8 cellular contexts compared by ENCODE assay signal in genomic region chr6:149749594-149750135, GRCh38. TPM values are rescaled to one million over a fixed set of nuclear protein-coding genes. Genes with fewer than 3 reads are reported as not detected.
DNase-seq lines count a peak whose midpoint lies in the region; ATAC-seq and TF ChIP-seq lines count a peak whose summit lies in the region.

Gene PCMT1 (plus strand): TSS chr6:149749741. CDS start chr6:149749902, 161 bp downstream.

- H3K4me1 Mint-ChIP-seq in WTC11 = peaks cover 21% of the 10 kb centered on the region
- H3K4me1 Mint-ChIP-seq in immature natural killer cell = peaks cover 39 to 54% of the 10 kb centered on the region in 2 donors

- peak in 2 of 3 donors; percentile 12 to 73 for TF ChIP-seq POLR2A in spleen (IDR thresholded peaks at IDR 0.05)

- peak within 1 kb of the TSS; percentile 84 for H3K27ac Mint-ChIP-seq in WTC11
- peak within 1 kb of the TSS; percentile 74 to 88 (median 86) for H3K27ac Mint-ChIP-seq in immature natural killer cell

- H3K4me3 Mint-ChIP-seq in WTC11 (peak within 1 kb of the TSS; percentile 88), immature natural killer cell (peak within 1 kb of the TSS; percentile 84 to 89 (median 84))

- H3K4me3 ChIP-seq in AG04450 (ENCODE audit: low read depth, low read length) = peak within 1 kb of the TSS; percentile 97
- peak within 1 kb of the TSS; percentile 98 to 99 for H3K4me3 ChIP-seq in cardiac fibroblast (replicated peaks in 1 of 2; ENCODE audit: low read depth in 2 of 2, low read length in 2 of 2)
- H3K4me3 ChIP-seq in spleen = peak within 1 kb of the TSS; percentile 73 to 95 (median 85)

- peaks cover 0 to under 1% (median 0%) of the 10 kb centered on the region in 6 donors for H3K36me3 ChIP-seq in spleen

- H3K9me3 Mint-ChIP-seq in WTC11 = no peaks in the 10 kb centered on the region
- no peaks in the 10 kb centered on the region for H3K9me3 Mint-ChIP-seq in immature natural killer cell

- ATAC-seq in GM18873 (IDR thresholded peaks at IDR 0.05; ENCODE audit: low FRiP score, unreplicated experiment) = peak; percentile 73
- peak; percentile 79 for ATAC-seq in HG03135 (IDR thresholded peaks at IDR 0.05; ENCODE audit: unreplicated experiment)
- peak; percentile 82 for ATAC-seq in WTC11

- 0 to 1% (median 0%) methylated on average over 6 to 60 of the region's 60 CpGs for WGBS in spleen, 5 donors

- H3K27me3 Mint-ChIP-seq in WTC11 (ENCODE audit: low read depth) (no peaks in the 10 kb centered on the region), immature natural killer cell (ENCODE audit: low read depth in 3 of 3) (peaks cover 6 to 23% (median 12%) of the 10 kb centered on the region in 3 donors)

- peak within 1 kb of the TSS; percentile 61 for H3K27ac ChIP-seq in AG04450 (ENCODE audit: low read depth, low read length)
- H3K27ac ChIP-seq in spleen = peak within 1 kb of the TSS; percentile 82 to 98 (median 94)

- CTCF ChIA-PET in AG04450 (lab: Charles Lee) = no interaction called here
- CTCF ChIA-PET in WTC11 (lab: Charles Lee) = interaction anchor here (1.4 kb wide), 1 partner anchor 56 kb away, joined by 3 read pairs; no protein-coding TSS in a partner anchor

- H3K4me1 ChIP-seq in spleen = peaks cover 28 to 86% (median 68%) of the 10 kb centered on the region in 6 donors

- TF ChIP-seq CTCF in AG04450 (IDR thresholded peaks at IDR 0.05; ENCODE audit: low read depth, low read length) = no peak
- TF ChIP-seq CTCF in WTC11 (IDR thresholded peaks at IDR 0.05) = no peak
- no peak for TF ChIP-seq CTCF in cardiac fibroblast (IDR thresholded peaks at IDR 0.05; ENCODE audit: low read depth, low read length)
- TF ChIP-seq CTCF in spleen (IDR thresholded peaks at IDR 0.05 in 8 of 11, conservative IDR thresholded peaks at IDR 0.05 in 3 of 11) = peak in 4 of 11 experiments; percentile 21 to 45 (median 30)

- no peaks in the 10 kb centered on the region for H3K27me3 ChIP-seq in AG04450 (ENCODE audit: control insufficient read depth, insufficient read depth, low read length)
- no peaks in the 10 kb centered on the region for H3K27me3 ChIP-seq in spleen (replicated peaks in 1 of 7)

- intact Hi-C loops in spleen (cut with DNase I; ENCODE audit: low total_unique reads) = no loop called here

- H3K9me3 ChIP-seq in AG04450 (ENCODE audit: control insufficient read depth, insufficient read depth, low read length) = peaks cover 3% of the 10 kb centered on the region; the same call in 1 of the 2 replicates
- H3K9me3 ChIP-seq in spleen = no peaks in the 10 kb centered on the region

- POLR2A ChIA-PET in AG04450 (lab: Yijun Ruan, JAX) = no interaction called here
- POLR2A ChIA-PET in WTC11 (lab: Charles Lee) = interaction anchor here (1.0 kb wide), 1 partner anchor 32 kb away, joined by 3 read pairs; the partner anchor contains the start of gene LATS1

- no peaks in the 10 kb centered on the region for H3K36me3 Mint-ChIP-seq in WTC11
- no peaks in the 10 kb centered on the region for H3K36me3 Mint-ChIP-seq in immature natural killer cell

- peak; percentile 49 for DNase-seq in AG04450 (ENCODE audit: low read depth, low spot score)
- DNase-seq in NCI-H2227 (lab: John Stamatoyannopoulos, UW; ENCODE audit: unreplicated experiment) = peak; percentile 92
- peak; percentile 84 for DNase-seq in WTC11 (ENCODE audit: low spot score)
- DNase-seq in cardiac fibroblast (ENCODE audit: low read depth in 2 of 2) = peak; percentile 90 to 91
- peak; percentile 94 for DNase-seq in immature natural killer cell
- peak; percentile 99 for DNase-seq in spleen

TF ChIP-seq in WTC11, 78 proteins besides CTCF, POLR2A, EP300 and RAD21 (continues in another document):
- no peak for TF ChIP-seq NR3C1 (CRISPR knock-in tag; conservative IDR thresholded peaks at IDR 0.05; ENCODE audit: low read depth)
- peak; percentile 65; the same call in 1 of the 2 replicates for TF ChIP-seq HMGXB4 (CRISPR knock-in tag; IDR thresholded peaks at IDR 0.05)
- TF ChIP-seq SMAD4 (CRISPR knock-in tag; IDR thresholded peaks at IDR 0.05) = no peak
- TF ChIP-seq ZBTB21 (CRISPR knock-in tag; IDR thresholded peaks at IDR 0.05; ENCODE audit: borderline replicate concordance) = no peak
- TF ChIP-seq FOXJ3 (CRISPR knock-in tag; IDR thresholded peaks at IDR 0.05; ENCODE audit: borderline replicate concordance) = no peak
- 0 out of 2 replicates have a peak, but pooled peaks have one; percentile 67 for TF ChIP-seq ETV6 (CRISPR knock-in tag; IDR thresholded peaks at IDR 0.05)
- TF ChIP-seq ZNF232 (CRISPR knock-in tag; IDR thresholded peaks at IDR 0.05) = no peak
- TF ChIP-seq TEAD1 (CRISPR knock-in tag; IDR thresholded peaks at IDR 0.05) = peak; percentile 12; the same call in 1 of the 2 replicates
- TF ChIP-seq E2F5 (CRISPR knock-in tag; IDR thresholded peaks at IDR 0.05) = 0 out of 2 replicates have a peak, but pooled peaks have one; percentile 48
- TF ChIP-seq RELA (CRISPR knock-in tag; IDR thresholded peaks at IDR 0.05; ENCODE audit: borderline replicate concordance) = no peak
- peak; percentile 70; the same call in 1 of the 2 replicates for TF ChIP-seq MYBL2 (CRISPR knock-in tag; IDR thresholded peaks at IDR 0.05)
- TF ChIP-seq NFE2L1 (CRISPR knock-in tag; IDR thresholded peaks at IDR 0.05) = 0 out of 2 replicates have a peak, but pooled peaks have one; percentile 12
- no peak for TF ChIP-seq ARID4B (CRISPR knock-in tag; IDR thresholded peaks at IDR 0.05; ENCODE audit: borderline replicate concordance)

RNA-seq across cellular contexts. Expression of gene PCMT1, which starts in this region (rescaled TPM):
- polyA plus RNA-seq in AG04450 (2011; rRNA removed) (77.5 and 96.2 TPM in 2 replicates), immature natural killer cell (100 to 1,000 TPM; 160 to 283 (median 172) TPM), spleen (10 to 100 TPM; 22.0 to 38.0 (median 33.0) TPM)
- 35.4 and 44.5 TPM in 2 replicates for polyA minus RNA-seq in AG04450 (2011; rRNA and poly(A)+ RNA removed)
- total RNA-seq in WTC11 (2021) (81.0 to 90.7 TPM (median 84.5 TPM) in 3 replicates), spleen (10 to 100 TPM; 40.9 to 66.7 (median 53.4) TPM)

Comparison
In these comparisons a context has a peak if more than half of its experiments do, and no peak if none do; other contexts are left out.
1. Peak in every context shown above with its lines: DNase-seq, ATAC-seq, H3K4me3 ChIP-seq and H3K27ac ChIP-seq.
2. DNase-seq: peak in every context shown above with its lines; median percentile 99 in spleen; 94 in immature natural killer cell; 92 in NCI-H2227; 90 in cardiac fibroblast; 84 in WTC11; 49 in AG04450.